ENCODE assay signal across 8 cellular contexts in the genomic region with DNA sequence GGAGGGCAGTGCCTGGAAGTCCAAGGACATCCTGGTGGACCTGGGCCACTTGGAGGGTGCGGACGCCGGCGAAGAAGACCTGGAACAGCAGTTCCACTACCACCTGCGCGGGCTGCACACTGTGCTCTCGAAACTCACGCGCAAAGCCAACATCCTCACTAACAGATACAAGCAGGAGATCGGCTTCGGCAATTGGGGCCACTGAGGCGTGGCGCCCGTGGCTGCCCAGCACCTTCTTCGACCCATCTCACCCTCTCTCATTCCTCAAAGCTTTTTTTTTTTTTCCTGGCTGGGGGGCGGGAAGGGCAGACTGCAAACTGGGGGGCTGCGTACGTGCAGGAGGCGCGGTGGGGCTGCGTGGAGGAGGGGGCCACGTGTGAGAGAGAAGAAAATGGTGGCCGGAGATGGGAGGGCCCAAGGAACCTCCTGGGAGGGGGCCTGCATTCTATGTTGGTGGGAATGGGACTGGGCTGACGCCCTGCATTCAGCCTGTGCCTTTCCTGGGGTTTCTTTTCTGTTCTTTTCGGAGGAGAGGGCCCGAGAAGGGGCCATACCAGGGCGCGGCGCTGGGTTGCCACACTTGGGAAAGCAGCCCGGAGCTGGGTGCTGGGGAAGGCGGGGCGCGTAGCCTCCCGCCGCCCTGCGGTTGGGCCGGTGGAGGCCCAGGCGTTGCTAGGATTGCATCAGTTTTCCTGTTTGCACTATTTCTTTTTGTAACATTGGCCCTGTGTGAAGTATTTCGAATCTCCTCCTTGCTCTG. TPM values are rescaled to one million over a fixed set of nuclear protein-coding genes. Genes with fewer than 3 reads are reported as not detected.
A peak's percentile ranks its signal among the peaks of the same experiment; 100 is the strongest.
DNase-seq lines count a peak whose midpoint lies in the region; ATAC-seq, FAIRE-seq and TF ChIP-seq lines count a peak whose summit lies in the region.

No MANE protein-coding gene starts in this region.

- H3F3A ChIP-seq in neural progenitor cell (ENCODE audit: low read depth) = peaks cover 22% of the 10 kb centered on the region

- H3K4me1 Mint-ChIP-seq in neural progenitor cell = peaks cover 26% of the 10 kb centered on the region

- no peak overlapping the region for H3K9ac ChIP-seq in neural progenitor cell

- H4K20me1 ChIP-seq in neural progenitor cell (ENCODE audit: low read depth) = peaks cover 8% of the 10 kb centered on the region

- no peak overlapping the region for H3K27ac Mint-ChIP-seq in neural progenitor cell

- H3K4me1 ChIP-seq in neural progenitor cell (peaks cover 12% of the 10 kb centered on the region), tibial artery (peaks cover 0 to 40% (median 0%) of the 10 kb centered on the region in 4 donors)

- H3K79me2 ChIP-seq in neural progenitor cell (ENCODE audit: low read depth) = peaks cover 52% of the 10 kb centered on the region

- TF ChIP-seq CTCF in fibroblast of villous mesenchyme (IDR thresholded peaks at IDR 0.05; ENCODE audit: insufficient read depth, low read depth, low read length) = no peak
- TF ChIP-seq CTCF in neural progenitor cell (IDR thresholded peaks at IDR 0.05) = no peak
- no peak for TF ChIP-seq CTCF in tibial artery (IDR thresholded peaks at IDR 0.05)

- H3K4me3 ChIP-seq in fibroblast of villous mesenchyme (ENCODE audit: low read depth, low read length) = peak overlapping the region; percentile 75
- H3K4me3 ChIP-seq in neural progenitor cell = peak overlapping the region; percentile 72
- H3K4me3 ChIP-seq in tibial artery = peak overlapping the region; percentile 70 to 81

- DNase-seq in GF-D8 (lab: John Stamatoyannopoulos, UW) (peak; percentile 72), RCC 7860 (ENCODE audit: low spot score) (peak; percentile 34), activated gamma-delta T cell treated with Interleukin-2 at 50 U/mL for 16 hours (peak; percentile 29), fibroblast of villous mesenchyme (ENCODE audit: low read depth) (peak; percentile 85), neural progenitor cell (ENCODE audit: low spot score) (peak; percentile 48), tibial artery (peak; percentile 65 to 87)

- intact Hi-C loops in tibial artery (cut with DNase I; ENCODE audit: low total_unique reads) = loop anchor here (5.0 kb wide), 1 partner anchor 122 kb away; no protein-coding TSS in a partner anchor

- H3K9me3 ChIP-seq in neural progenitor cell (ENCODE audit: low read depth) (no peaks in the 10 kb centered on the region), tibial artery (no peaks in the 10 kb centered on the region)

- H3K27me3 Mint-ChIP-seq in neural progenitor cell (ENCODE audit: insufficient read depth, low read depth) = peaks cover 4% of the 10 kb centered on the region

- ATAC-seq in HG03565 (IDR thresholded peaks at IDR 0.05; ENCODE audit: unreplicated experiment) (peak; percentile 26), HG03439 (IDR thresholded peaks at IDR 0.05; ENCODE audit: unreplicated experiment) (no peak)

- H3K27ac ChIP-seq in neural progenitor cell (no peak overlapping the region), tibial artery (peak overlapping the region; percentile 92 to 96)

- H3K27me3 ChIP-seq in neural progenitor cell = no peaks in the 10 kb centered on the region
- H3K27me3 ChIP-seq in tibial artery = no peaks in the 10 kb centered on the region

- no peaks in the 10 kb centered on the region for H3K36me3 Mint-ChIP-seq in neural progenitor cell

- no peak for FAIRE-seq in RCC 7860 (lab: Jason Lieb, UNC)

- H3K4me3 Mint-ChIP-seq in neural progenitor cell = peak overlapping the region; percentile 97

- H3K4me2 ChIP-seq in neural progenitor cell = peak overlapping the region; percentile 86

- peaks cover 3% of the 10 kb centered on the region for H3K9me3 Mint-ChIP-seq in neural progenitor cell

- H3K36me3 ChIP-seq in neural progenitor cell (no peaks in the 10 kb centered on the region), tibial artery (no peaks in the 10 kb centered on the region)

- H2AFZ ChIP-seq in neural progenitor cell (replicated peaks) = no peak overlapping the region

RNA-seq across cellular contexts. Expression of gene MID1IP1, which starts 4.2 kb away (rescaled TPM):
- 52.7 and 66.7 TPM in 2 replicates for total RNA-seq in fibroblast of villous mesenchyme
- 25.2 and 42.3 TPM in 2 replicates for total RNA-seq in neural progenitor cell (ENCODE audit: low replicate concordance)

Comparison
In these comparisons a context has a peak if more than half of its experiments do, and no peak if none do; other contexts are left out.
1. DNase-seq: peak in every context shown above with its lines; median percentile 85 in fibroblast of villous mesenchyme; 76 in tibial artery; 72 in GF-D8; 48 in neural progenitor cell; 34 in RCC 7860; 29 in activated gamma-delta T cell treated with Interleukin-2 at 50 U/mL for 16 hours.